Comparison of ENCODE assay signal across 17 cellular contexts in genomic region chr7:105205592-105206211, GRCh38.
DNase-seq lines count a peak whose midpoint lies in the region; ATAC-seq and TF ChIP-seq lines count a peak whose summit lies in the region.
"Had no signal": no experiment of that assay in that cellular context is flagged by ENCODE, and none has a peak within 500 bp of the region (broad histone marks: within the 10 kb centered on the region; RNA-seq: fewer than 3 reads in every experiment).

No MANE protein-coding gene starts in this region.

- CTCF ChIA-PET in activated naive CD4-positive, alpha-beta T cell treated with anti-CD3 and anti-CD28 coated beads, Interleukin-2, amount 10 ng/mL, durations not matched to agents 7 days and 5 days (lab: Charles Lee): no interaction called here

- ATAC-seq in Right ventricle myocardium superior (ENCODE audit: poor library complexity) (no peak), HG03469 (IDR thresholded peaks at IDR 0.05; ENCODE audit: unreplicated experiment) (no peak)
- ATAC-seq: left lung, sciatic nerve had no signal

- H3K4me1 Mint-ChIP-seq in activated naive CD4-positive, alpha-beta T cell treated with anti-CD3 and anti-CD28 coated beads, Interleukin-2, amount 10 ng/mL, durations not matched to agents 7 days and 5 days: peaks cover 46% of the 10 kb centered on the region
- H3K4me1 Mint-ChIP-seq in progenitor cell of endocrine pancreas (ENCODE audit: low read depth): peaks cover 19% of the 10 kb centered on the region

- H3K27ac Mint-ChIP-seq in activated naive CD4-positive, alpha-beta T cell treated with anti-CD3 and anti-CD28 coated beads, Interleukin-2, amount 10 ng/mL, durations not matched to agents 7 days and 5 days: peak overlapping the region; percentile 59
- H3K27ac Mint-ChIP-seq in progenitor cell of endocrine pancreas: peak overlapping the region; percentile 63

- intact Hi-C loops in Right ventricle myocardium superior (cut with DNase I): no loop called here

- H3K9me3 Mint-ChIP-seq in activated naive CD4-positive, alpha-beta T cell treated with anti-CD3 and anti-CD28 coated beads, Interleukin-2, amount 10 ng/mL, durations not matched to agents 7 days and 5 days: peaks cover under 1% of the 10 kb centered on the region
- no peaks in the 10 kb centered on the region for H3K9me3 Mint-ChIP-seq in progenitor cell of endocrine pancreas (ENCODE audit: low read depth)
- H3K9me3 Mint-ChIP-seq: neural crest cell had no signal

- no peak for TF ChIP-seq CTCF in progenitor cell of endocrine pancreas (IDR thresholded peaks at IDR 0.05; ENCODE audit: unreplicated experiment)

- H3K4me3 Mint-ChIP-seq in activated naive CD4-positive, alpha-beta T cell treated with anti-CD3 and anti-CD28 coated beads, Interleukin-2, amount 10 ng/mL, durations not matched to agents 7 days and 5 days: no peak overlapping the region
- H3K4me3 Mint-ChIP-seq in progenitor cell of endocrine pancreas (ENCODE audit: low read depth): no peak overlapping the region
- H3K4me3 Mint-ChIP-seq: neural crest cell had no signal

- peak; percentile 28 for DNase-seq in activated naive CD4-positive, alpha-beta T cell treated with Interleukin-2 at 50 U/mL for 16 hours
- DNase-seq in activated naive CD4-positive, alpha-beta T cell (lab: John Stamatoyannopoulos, UW): no peak
- peak; percentile 46 for DNase-seq in activated naive CD4-positive, alpha-beta T cell treated with anti-CD3 and anti-CD28 coated beads, Interleukin-2, amount 10 ng/mL, durations not matched to agents 7 days and 5 days
- no peak for DNase-seq in progenitor cell of endocrine pancreas (ENCODE audit: low spot score, unreplicated experiment)
- DNase-seq in DMS 273 treated with DMSO at 0.1 percent for 48 hours (lab: John Stamatoyannopoulos, UW): no peak
- no peak for DNase-seq in NCI-H69 (lab: John Stamatoyannopoulos, UW)
- DNase-seq in Right ventricle myocardium superior: no peak
- DNase-seq: DMS53, hippocampal formation, IMR-90, left lung, NCI-H1417, NCI-H446 treated with DMSO at 0.1 percent for 48 hours, upper lobe of left lung had no signal

- H3K36me3 Mint-ChIP-seq in activated naive CD4-positive, alpha-beta T cell treated with anti-CD3 and anti-CD28 coated beads, Interleukin-2, amount 10 ng/mL, durations not matched to agents 7 days and 5 days: peaks cover 13% of the 10 kb centered on the region
- H3K36me3 Mint-ChIP-seq in progenitor cell of endocrine pancreas (ENCODE audit: insufficient read depth): peaks cover 5% of the 10 kb centered on the region

- H3K27me3 Mint-ChIP-seq in activated naive CD4-positive, alpha-beta T cell treated with anti-CD3 and anti-CD28 coated beads, Interleukin-2, amount 10 ng/mL, durations not matched to agents 7 days and 5 days: no peaks in the 10 kb centered on the region
- no peaks in the 10 kb centered on the region for H3K27me3 Mint-ChIP-seq in progenitor cell of endocrine pancreas

Comparison
In these comparisons a context has a peak if more than half of its experiments do, and no peak if none do; other contexts are left out.
1. DNase-seq: peak in activated naive CD4-positive, alpha-beta T cell treated with Interleukin-2 at 50 U/mL for 16 hours (single experiment) and activated naive CD4-positive, alpha-beta T cell treated with anti-CD3 and anti-CD28 coated beads, Interleukin-2, amount 10 ng/mL, durations not matched to agents 7 days and 5 days (single experiment); none in activated naive CD4-positive, alpha-beta T cell (0 of 4), progenitor cell of endocrine pancreas (single experiment), DMS 273 treated with DMSO at 0.1 percent for 48 hours (single experiment), NCI-H69 (single experiment) and Right ventricle myocardium superior (single experiment).